Comparison of ENCODE assay signal across 7 cellular contexts in the genomic region with DNA sequence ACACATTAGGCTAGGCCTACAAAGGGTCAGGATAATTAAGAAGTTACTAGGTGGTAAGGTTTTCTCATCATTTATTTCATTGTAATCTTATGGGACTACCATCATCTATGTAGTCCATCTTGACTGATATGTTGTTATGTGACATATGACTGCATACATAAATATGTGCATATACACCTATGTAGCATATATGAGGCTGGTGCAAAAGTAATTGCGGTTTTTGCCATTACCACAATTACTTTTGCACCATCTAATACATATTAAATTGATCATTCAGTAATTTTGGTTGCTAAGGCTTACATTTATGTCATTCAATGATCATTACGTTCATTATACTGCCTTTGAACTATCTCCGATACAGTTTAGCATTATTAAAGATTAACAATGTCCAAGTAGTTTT.
"Had no signal": no experiment of that assay in that cellular context is flagged by ENCODE, and none has a peak within 500 bp of the region (broad histone marks: within the 10 kb centered on the region; RNA-seq: fewer than 3 reads in every experiment).

No MANE protein-coding gene starts in this region.

- ATAC-seq: GM12878 had no signal

- H3K4me3 ChIP-seq: GM12878 had no signal

- FAIRE-seq: GM12878, GM12891, GM12892, GM18507, GM19239 had no signal

- DNase-seq: GDM1, GF-D8 had no signal
